ENCODE assay signal across 20 cellular contexts in the genomic region with DNA sequence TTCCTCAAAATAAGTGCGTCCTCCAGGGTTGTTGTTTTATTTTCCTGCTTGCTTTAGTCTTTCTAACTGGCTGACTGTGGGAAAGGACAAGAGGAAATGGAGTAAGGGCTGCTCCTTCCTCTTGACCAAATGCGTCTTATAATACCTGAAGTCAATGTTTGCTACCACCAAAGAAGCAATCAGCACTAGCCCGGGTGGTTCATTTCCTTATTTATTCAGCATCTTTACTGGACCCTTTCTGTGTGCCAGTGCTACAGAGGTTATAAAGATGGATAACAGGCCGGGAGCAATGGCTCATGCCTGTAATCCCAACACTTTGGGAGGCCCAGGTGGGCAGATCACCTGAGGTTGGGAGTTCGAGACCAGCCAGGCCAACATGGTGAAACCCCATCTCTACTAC. TPM values are rescaled to one million over a fixed set of nuclear protein-coding genes. Genes with fewer than 3 reads are reported as not detected.
DNase-seq lines count a peak whose midpoint lies in the region; ATAC-seq and TF ChIP-seq lines count a peak whose summit lies in the region.
"Had no signal": no experiment of that assay in that cellular context is flagged by ENCODE, and none has a peak within 500 bp of the region (broad histone marks: within the 10 kb centered on the region; RNA-seq: fewer than 3 reads in every experiment).

No MANE protein-coding gene starts in this region.

- H3K27me3 ChIP-seq in colonic mucosa: no peaks in the 10 kb centered on the region

- H3K4me1 ChIP-seq in colonic mucosa: no peaks in the 10 kb centered on the region
- H3K4me1 ChIP-seq in mucosa of descending colon (ENCODE audit: low read depth): no peaks in the 10 kb centered on the region
- H3K4me1 ChIP-seq: A549 had no signal

- no peak overlapping the region for H3K9ac ChIP-seq in colonic mucosa (ENCODE audit: low read depth in 2 of 2, low read length in 2 of 2)
- H3K9ac ChIP-seq: GM23248 had no signal

- no peak overlapping the region for H3K4me3 Mint-ChIP-seq in activated T-cell treated with anti-CD3 and anti-CD28 coated beads, Interleukin-2, amount 50 U/mL, for 24 hours

- H3K36me3 ChIP-seq in colonic mucosa: no peaks in the 10 kb centered on the region
- no peaks in the 10 kb centered on the region for H3K36me3 ChIP-seq in mucosa of descending colon (ENCODE audit: low read depth)

- H3K27ac ChIP-seq in colonic mucosa: peak overlapping the region; percentile 18
- H3K27ac ChIP-seq: A549, GM23248 had no signal

- no peaks in the 10 kb centered on the region for H3K9me3 Mint-ChIP-seq in activated T-cell treated with anti-CD3 and anti-CD28 coated beads, Interleukin-2, amount 50 U/mL, for 24 hours
- H3K9me3 Mint-ChIP-seq: CD4-positive, alpha-beta memory T cell had no signal

- TF ChIP-seq CTCF in colonic mucosa (IDR thresholded peaks at IDR 0.05) (no peak), mucosa of descending colon (IDR thresholded peaks at IDR 0.05) (no peak)

- no peak overlapping the region for H3K4me3 ChIP-seq in colonic mucosa
- H3K4me3 ChIP-seq in mucosa of descending colon: no peak overlapping the region
- H3K4me3 ChIP-seq: A549, GM23248 had no signal

- H3K9me3 ChIP-seq in colonic mucosa (no peaks in the 10 kb centered on the region), mucosa of descending colon (no peaks in the 10 kb centered on the region)

- ATAC-seq in mucosa of descending colon (peak; percentile 87), GM18873 (IDR thresholded peaks at IDR 0.05; ENCODE audit: low FRiP score, unreplicated experiment) (no peak)
- ATAC-seq: A549 had no signal

- DNase-seq in activated T-cell treated with anti-CD3 and anti-CD28 coated beads, Interleukin-2, amount 50 U/mL, for 24 hours: peak; percentile 15
- no peak for DNase-seq in activated T-cell treated with anti-CD3 and anti-CD28 coated beads, Interleukin-2, amount 50 U/mL, for 48 hours
- DNase-seq in colonic mucosa (peak; percentile 51), mucosa of descending colon (peak in 1 of 3 donors; percentile 53), AG08396 (ENCODE audit: low spot score) (no peak), NCI-H1105 (lab: John Stamatoyannopoulos, UW) (no peak)
- DNase-seq: 8988T; ACHN; C1 segment of cervical spinal cord; Calu3; CD4-positive, alpha-beta memory T cell; COR-L47; DMS53; DMS79 treated with DMSO at 0.1 percent for 48 hours; GF-D8; GM23248; H7; HCEC 1CT had no signal

- H3K36me3 Mint-ChIP-seq in activated T-cell treated with anti-CD3 and anti-CD28 coated beads, Interleukin-2, amount 50 U/mL, for 24 hours (ENCODE audit: low read depth): no peaks in the 10 kb centered on the region
- H3K36me3 Mint-ChIP-seq: CD4-positive, alpha-beta memory T cell had no signal

- H3K27ac Mint-ChIP-seq in activated T-cell treated with anti-CD3 and anti-CD28 coated beads, Interleukin-2, amount 50 U/mL, for 24 hours: no peak overlapping the region

- no peaks in the 10 kb centered on the region for H3K27me3 Mint-ChIP-seq in activated T-cell treated with anti-CD3 and anti-CD28 coated beads, Interleukin-2, amount 50 U/mL, for 24 hours
- H3K27me3 Mint-ChIP-seq: CD4-positive, alpha-beta memory T cell had no signal

- intact Hi-C loops in colonic mucosa (cut with DNase I) (no loop called here), mucosa of descending colon (cut with DNase I, micrococcal nuclease) (no loop called here)

- H3K4me1 Mint-ChIP-seq in activated T-cell treated with anti-CD3 and anti-CD28 coated beads, Interleukin-2, amount 50 U/mL, for 24 hours (ENCODE audit: low read depth): peaks cover 37% of the 10 kb centered on the region

RNA-seq across cellular contexts. Expression of gene RPS6KA5, which starts 15.1 kb away (rescaled TPM):
- 10 to 100 TPM; 15.2 to 19.2 TPM for total RNA-seq in colonic mucosa
- total RNA-seq in mucosa of descending colon: 10 to 100 TPM; 25.0 to 41.5 (median 27.2) TPM

RNA-seq across cellular contexts. Expression of gene DGLUCY, which starts 38.3 kb away (rescaled TPM):
- total RNA-seq in colonic mucosa: 100 to 1,000 TPM in 1 of 2 donors, 10 to 100 TPM in 1; 67.3 to 105 TPM
- total RNA-seq in mucosa of descending colon: 100 to 1,000 TPM in 2 of 3 donors, 10 to 100 TPM in 1; 94.0 to 149 (median 114) TPM

Comparison
In these comparisons a context has a peak if more than half of its experiments do, and no peak if none do; other contexts are left out.
1. DNase-seq: peak in activated T-cell treated with anti-CD3 and anti-CD28 coated beads, Interleukin-2, amount 50 U/mL, for 24 hours (single experiment) and colonic mucosa (single experiment); none in activated T-cell treated with anti-CD3 and anti-CD28 coated beads, Interleukin-2, amount 50 U/mL, for 48 hours (0 of 2), AG08396 (single experiment) and NCI-H1105 (single experiment).